In genomic region chr19:1104452-1105216, GRCh38 we compare ENCODE assay signal across 8 cellular contexts. TPM values are rescaled to one million over a fixed set of nuclear protein-coding genes. Genes with fewer than 3 reads are reported as not detected.
DNase-seq lines count a peak whose midpoint lies in the region; ATAC-seq and TF ChIP-seq lines count a peak whose summit lies in the region.

No MANE protein-coding gene starts in this region.

- H3K27me3 ChIP-seq in CD4-positive, CD25-positive, alpha-beta regulatory T cell (ENCODE audit: control insufficient read depth, insufficient read depth, low read length) = no peaks in the 10 kb centered on the region
- H3K27me3 ChIP-seq in HUES6 (ENCODE audit: control insufficient read depth, insufficient read depth, low read length) (no peaks in the 10 kb centered on the region), upper lobe of left lung (no peaks in the 10 kb centered on the region)

- H3K4me3 Mint-ChIP-seq in CD4-positive, CD25-positive, alpha-beta regulatory T cell = peak overlapping the region; percentile 49 to 91 (median 78)
- H3K4me3 Mint-ChIP-seq in activated naive CD8-positive, alpha-beta T cell treated with anti-CD3 and anti-CD28 coated beads, Interleukin-2, amount 10 ng/mL, durations not matched to agents 7 days and 5 days = peak overlapping the region; percentile 79
- H3K4me3 Mint-ChIP-seq in glutamatergic neuron (ENCODE audit: unreplicated experiment) = peak overlapping the region; percentile 80

- peak overlapping the region in 2 of 3 donors; percentile 25 to 29 for H3K27ac Mint-ChIP-seq in CD4-positive, CD25-positive, alpha-beta regulatory T cell
- peak overlapping the region; percentile 42 for H3K27ac Mint-ChIP-seq in activated naive CD8-positive, alpha-beta T cell treated with anti-CD3 and anti-CD28 coated beads, Interleukin-2, amount 10 ng/mL, durations not matched to agents 7 days and 5 days
- peak overlapping the region; percentile 33 for H3K27ac Mint-ChIP-seq in glutamatergic neuron (ENCODE audit: unreplicated experiment)

- no peak for TF ChIP-seq CTCF in glutamatergic neuron (IDR thresholded peaks at IDR 0.05; ENCODE audit: partially characterized antibody, unreplicated experiment)
- TF ChIP-seq CTCF in upper lobe of left lung (IDR thresholded peaks at IDR 0.05) = peak in 3 of 6 experiments; percentile 11 to 27 (median 17)

- peak overlapping the region; percentile 98 for H3K27ac ChIP-seq in CD4-positive, CD25-positive, alpha-beta regulatory T cell (ENCODE audit: insufficient read depth, low read length, poor library complexity, severe bottlenecking)
- H3K27ac ChIP-seq in HUES6 (ENCODE audit: low read depth, low read length) = peak overlapping the region; percentile 78; the same call in 1 of the 2 replicates
- 0 out of 2 replicates have a peak overlapping the region, but pooled peaks have one; percentile 11 for H3K27ac ChIP-seq in SK-N-MC
- H3K27ac ChIP-seq in upper lobe of left lung = peak overlapping the region; percentile 96 to 100 (median 97)

- peak; percentile 68 to 76 (median 71) for DNase-seq in CD4-positive, CD25-positive, alpha-beta regulatory T cell
- DNase-seq in SK-N-MC (ENCODE audit: low read depth, low spot score) (no peak), glutamatergic neuron (peak; percentile 80), occipital lobe (lab: John Stamatoyannopoulos, UW) (peak; percentile 41), upper lobe of left lung (peak; percentile 85 to 96)
- peak; percentile 86 for DNase-seq in activated naive CD8-positive, alpha-beta T cell treated with anti-CD3 and anti-CD28 coated beads, Interleukin-2, amount 10 ng/mL, durations not matched to agents 7 days and 5 days

- H3K36me3 Mint-ChIP-seq in CD4-positive, CD25-positive, alpha-beta regulatory T cell = no peaks in the 10 kb centered on the region
- H3K36me3 Mint-ChIP-seq in activated naive CD8-positive, alpha-beta T cell treated with anti-CD3 and anti-CD28 coated beads, Interleukin-2, amount 10 ng/mL, durations not matched to agents 7 days and 5 days = peaks cover 2% of the 10 kb centered on the region
- H3K36me3 Mint-ChIP-seq in glutamatergic neuron (ENCODE audit: unreplicated experiment) = no peaks in the 10 kb centered on the region

- H3K9me3 Mint-ChIP-seq in CD4-positive, CD25-positive, alpha-beta regulatory T cell = peaks cover 0 to 2% (median 0%) of the 10 kb centered on the region in 7 donors
- peaks cover 3% of the 10 kb centered on the region for H3K9me3 Mint-ChIP-seq in activated naive CD8-positive, alpha-beta T cell treated with anti-CD3 and anti-CD28 coated beads, Interleukin-2, amount 10 ng/mL, durations not matched to agents 7 days and 5 days
- H3K9me3 Mint-ChIP-seq in glutamatergic neuron (ENCODE audit: unreplicated experiment) = peaks cover 8% of the 10 kb centered on the region

- peak; percentile 33 for ATAC-seq in CD4-positive, CD25-positive, alpha-beta regulatory T cell (ENCODE audit: low read depth in 2 of 2)
- peak; percentile 40 for ATAC-seq in GM19452 (IDR thresholded peaks at IDR 0.05; ENCODE audit: unreplicated experiment)
- peak; percentile 32 for ATAC-seq in activated naive CD8-positive, alpha-beta T cell treated with anti-CD3 and anti-CD28 coated beads, Interleukin-2, amount 10 ng/mL, durations not matched to agents 7 days and 5 days (ENCODE audit: low read depth)
- peak; percentile 9 to 60 for ATAC-seq in upper lobe of left lung (ENCODE audit: low FRiP score in 2 of 2)

- WGBS in upper lobe of left lung, 2 donors = 0% methylated on average over 58 of the region's 92 CpGs; no CpG with 5 or more reads in 1 of the 2 donors

- peaks cover 3% of the 10 kb centered on the region for H3K36me3 ChIP-seq in CD4-positive, CD25-positive, alpha-beta regulatory T cell (ENCODE audit: control insufficient read depth, insufficient read depth, low read length)
- peaks cover 28% of the 10 kb centered on the region for H3K36me3 ChIP-seq in HUES6 (ENCODE audit: control insufficient read depth, insufficient read depth, low read length)
- peaks cover 8% of the 10 kb centered on the region; the same call in 1 of the 2 replicates for H3K36me3 ChIP-seq in SK-N-MC (ENCODE audit: insufficient read depth, low read length)
- peaks cover 18 to 40% (median 40%) of the 10 kb centered on the region in 4 donors for H3K36me3 ChIP-seq in upper lobe of left lung

- peaks cover 38% of the 10 kb centered on the region for H3K4me1 ChIP-seq in CD4-positive, CD25-positive, alpha-beta regulatory T cell (ENCODE audit: control insufficient read depth, insufficient read depth, low read length, poor library complexity, severe bottlenecking)
- H3K4me1 ChIP-seq in HUES6 (ENCODE audit: control insufficient read depth, insufficient read depth, low read length) = peaks cover 18% of the 10 kb centered on the region
- H3K4me1 ChIP-seq in upper lobe of left lung = peaks cover 51 to 71% (median 63%) of the 10 kb centered on the region in 4 donors

- POLR2A ChIA-PET in activated naive CD8-positive, alpha-beta T cell treated with anti-CD3 and anti-CD28 coated beads, Interleukin-2, amount 10 ng/mL, durations not matched to agents 7 days and 5 days (lab: Charles Lee) = interaction anchor here (0.5 to 2.5 kb wide), 11 partner anchors 23 to 162 kb away, joined by 3 to 13 read pairs (median 4); partner anchors contain the start of gene ARHGAP45

- peak in 1 of 4 donors; percentile 18 for TF ChIP-seq EP300 in upper lobe of left lung (IDR thresholded peaks at IDR 0.05)

- peak overlapping the region; percentile 37 for H3K4me3 ChIP-seq in CD4-positive, CD25-positive, alpha-beta regulatory T cell (ENCODE audit: low read depth, low read length)
- H3K4me3 ChIP-seq in HUES6 (ENCODE audit: low read depth, low read length) (peak overlapping the region; percentile 64), SK-N-MC (peak overlapping the region; percentile 84), upper lobe of left lung (peak overlapping the region; percentile 77 to 96 (median 86))

- TF ChIP-seq POLR2A in upper lobe of left lung (IDR thresholded peaks at IDR 0.05) = no peak

- H3K27me3 Mint-ChIP-seq in CD4-positive, CD25-positive, alpha-beta regulatory T cell = no peaks in the 10 kb centered on the region
- H3K27me3 Mint-ChIP-seq in activated naive CD8-positive, alpha-beta T cell treated with anti-CD3 and anti-CD28 coated beads, Interleukin-2, amount 10 ng/mL, durations not matched to agents 7 days and 5 days = no peaks in the 10 kb centered on the region
- no peaks in the 10 kb centered on the region for H3K27me3 Mint-ChIP-seq in glutamatergic neuron (ENCODE audit: unreplicated experiment)

- H3K4me1 Mint-ChIP-seq in CD4-positive, CD25-positive, alpha-beta regulatory T cell = peaks cover 0 to 41% (median 11%) of the 10 kb centered on the region in 4 donors
- peaks cover 25% of the 10 kb centered on the region for H3K4me1 Mint-ChIP-seq in activated naive CD8-positive, alpha-beta T cell treated with anti-CD3 and anti-CD28 coated beads, Interleukin-2, amount 10 ng/mL, durations not matched to agents 7 days and 5 days
- no peaks in the 10 kb centered on the region for H3K4me1 Mint-ChIP-seq in glutamatergic neuron (ENCODE audit: low read depth, unreplicated experiment)

- H3K9me3 ChIP-seq in CD4-positive, CD25-positive, alpha-beta regulatory T cell (ENCODE audit: control insufficient read depth in 2 of 2, low read length in 2 of 2) = no peaks in the 10 kb centered on the region
- H3K9me3 ChIP-seq in HUES6 (ENCODE audit: control insufficient read depth, insufficient read depth, low read depth, low read length) = 0 out of 2 replicates have a peak, but pooled peaks cover 2% of the 10 kb centered on the region
- peaks cover 2% of the 10 kb centered on the region; the same call in 1 of the 2 replicates for H3K9me3 ChIP-seq in SK-N-MC (ENCODE audit: low read depth, low read length)
- H3K9me3 ChIP-seq in upper lobe of left lung = no peaks in the 10 kb centered on the region

- H3K9ac ChIP-seq in HUES6 (ENCODE audit: low read length) = peak overlapping the region; percentile 65
- H3K9ac ChIP-seq in SK-N-MC (ENCODE audit: insufficient read length) = peak overlapping the region; percentile 69

RNA-seq across cellular contexts. Expression of gene GPX4, which starts 0.8 kb away (rescaled TPM):
- total RNA-seq in CD4-positive, CD25-positive, alpha-beta regulatory T cell = 112 TPM
- 100 to 1,000 TPM; 318 to 406 (median 354) TPM for polyA plus RNA-seq in CD4-positive, CD25-positive, alpha-beta regulatory T cell
- total RNA-seq in activated naive CD8-positive, alpha-beta T cell treated with anti-CD3 and anti-CD28 coated beads, Interleukin-2, amount 10 ng/mL, durations not matched to agents 7 days and 5 days = 100 to 1,000 TPM; 194 to 206 TPM
- total RNA-seq in glutamatergic neuron (ENCODE audit: unreplicated experiment) (210 TPM), occipital lobe (83.8 TPM), upper lobe of left lung (100 to 1,000 TPM; 370 to 717 (median 484) TPM)

RNA-seq across cellular contexts. Expression of gene POLR2E, which starts 9.5 kb away (rescaled TPM):
- 72.4 TPM for total RNA-seq in CD4-positive, CD25-positive, alpha-beta regulatory T cell
- polyA plus RNA-seq in CD4-positive, CD25-positive, alpha-beta regulatory T cell = 100 to 1,000 TPM; 120 to 145 (median 133) TPM
- 100 to 1,000 TPM; 142 to 163 TPM for total RNA-seq in activated naive CD8-positive, alpha-beta T cell treated with anti-CD3 and anti-CD28 coated beads, Interleukin-2, amount 10 ng/mL, durations not matched to agents 7 days and 5 days
- 140 TPM for total RNA-seq in glutamatergic neuron (ENCODE audit: unreplicated experiment)
- total RNA-seq in occipital lobe = 31.8 TPM
- total RNA-seq in upper lobe of left lung = 100 to 1,000 TPM in 4 of 6 donors, 10 to 100 TPM in 2; 50.0 to 176 (median 103) TPM

RNA-seq across cellular contexts. Expression of gene ARHGAP45, which starts 37.7 kb away (rescaled TPM):
- 756 TPM for total RNA-seq in CD4-positive, CD25-positive, alpha-beta regulatory T cell
- polyA plus RNA-seq in CD4-positive, CD25-positive, alpha-beta regulatory T cell = 100 to 1,000 TPM; 258 to 297 (median 277) TPM
- 100 to 1,000 TPM; 576 to 581 TPM for total RNA-seq in activated naive CD8-positive, alpha-beta T cell treated with anti-CD3 and anti-CD28 coated beads, Interleukin-2, amount 10 ng/mL, durations not matched to agents 7 days and 5 days
- total RNA-seq in glutamatergic neuron (ENCODE audit: unreplicated experiment) (1.7 TPM), occipital lobe (1.7 TPM), upper lobe of left lung (100 to 1,000 TPM in 4 of 6 donors, 10 to 100 TPM in 2; 91.6 to 332 (median 123) TPM)

Comparison
In these comparisons a context has a peak if more than half of its experiments do, and no peak if none do; other contexts are left out.
1. H3K27ac ChIP-seq: peak in every context shown above with its lines; median percentile 98 in CD4-positive, CD25-positive, alpha-beta regulatory T cell; 97 in upper lobe of left lung; 78 in HUES6; 11 in SK-N-MC.
2. RNA of gene ARHGAP45, which starts 37.7 kb away (total RNA-seq): 756 TPM in CD4-positive, CD25-positive, alpha-beta regulatory T cell (single experiment), 576 to 581 TPM in activated naive CD8-positive, alpha-beta T cell treated with anti-CD3 and anti-CD28 coated beads, Interleukin-2, amount 10 ng/mL, durations not matched to agents 7 days and 5 days and 91.6 to 332 TPM in upper lobe of left lung; 1.7 TPM in occipital lobe (single experiment) and 1.7 TPM in glutamatergic neuron (single experiment); every median in the first group is over 10 times any median in the second.
3. Peak in every context shown above with its lines, with median percentiles within 50 percentile points of each other: ATAC-seq, H3K4me3 ChIP-seq, H3K27ac Mint-ChIP-seq and H3K4me3 Mint-ChIP-seq.